Comparison of ENCODE assay signal across 11 cellular contexts in genomic region chr10:21406595-21407218, GRCh38.
DNase-seq lines count a peak whose midpoint lies in the region; ATAC-seq, FAIRE-seq and TF ChIP-seq lines count a peak whose summit lies in the region.
"Had no signal": no experiment of that assay in that cellular context is flagged by ENCODE, and none has a peak within 500 bp of the region (broad histone marks: within the 10 kb centered on the region; RNA-seq: fewer than 3 reads in every experiment).

No MANE protein-coding gene starts in this region.

- H3K9ac ChIP-seq in keratinocyte (ENCODE audit: control insufficient read depth, extremely low read depth, insufficient read depth, low read length), result no peak overlapping the region

- H3K4me1 Mint-ChIP-seq in activated CD8-positive, alpha-beta T cell treated with anti-CD3 and anti-CD28 coated beads for 36 hours (ENCODE audit: low read depth), result peaks cover 12% of the 10 kb centered on the region

- POLR2A ChIA-PET in activated CD8-positive, alpha-beta T cell treated with anti-CD3 and anti-CD28 coated beads for 36 hours (lab: Charles Lee), result no interaction called here

- H3K79me2 ChIP-seq in DOHH2 (ENCODE audit: control insufficient read depth, low read length) (no peaks in the 10 kb centered on the region), keratinocyte (ENCODE audit: control insufficient read depth, insufficient read depth, low read length) (no peaks in the 10 kb centered on the region)

- no peaks in the 10 kb centered on the region for H3K9me2 ChIP-seq in DOHH2 (replicated peaks; ENCODE audit: control insufficient read depth, low read length)

- H2AFZ ChIP-seq in keratinocyte (ENCODE audit: control insufficient read depth, low read length), result peak overlapping the region; percentile 94

- H3K27me3 ChIP-seq in DOHH2 (ENCODE audit: control insufficient read depth, low read length) (0 out of 2 replicates have a peak, but pooled peaks cover 4% of the 10 kb centered on the region), keratinocyte (ENCODE audit: control insufficient read depth, extremely low read depth, insufficient read depth, low read length) (no peaks in the 10 kb centered on the region)

- FAIRE-seq in keratinocyte (lab: Jason Lieb, UNC), result peak; percentile 32

- H4K20me1 ChIP-seq in DOHH2 (ENCODE audit: control insufficient read depth, insufficient read depth, low read depth, low read length), result no peaks in the 10 kb centered on the region
- no peaks in the 10 kb centered on the region for H4K20me1 ChIP-seq in keratinocyte (ENCODE audit: control insufficient read depth, extremely low read depth, insufficient read depth, low read length)

- H3K4me3 ChIP-seq in DOHH2 (ENCODE audit: low read length) (no peak overlapping the region), keratinocyte (ENCODE audit: control insufficient read depth in 2 of 3, extremely low read depth in 1 of 3, insufficient read depth in 2 of 3, low read depth in 1 of 3, low read length in 3 of 3) (no peak overlapping the region)

- TF ChIP-seq CTCF in DOHH2 (IDR thresholded peaks at IDR 0.05; ENCODE audit: low read depth, low read length, poor library complexity, severe bottlenecking) (no peak), keratinocyte (optimal IDR thresholded peaks at IDR 0.05 in 1 of 3, IDR thresholded peaks at IDR 0.05 in 1 of 3, conservative IDR thresholded peaks at IDR 0.05 in 1 of 3; ENCODE audit: extremely low read depth in 1 of 3, insufficient read depth in 2 of 3, low read length in 3 of 3) (no peak)
- no peak for TF ChIP-seq CTCF in activated CD8-positive, alpha-beta T cell treated with anti-CD3 and anti-CD28 coated beads for 36 hours (IDR thresholded peaks at IDR 0.05)

- CTCF ChIA-PET in activated CD8-positive, alpha-beta T cell treated with anti-CD3 and anti-CD28 coated beads for 36 hours (lab: Charles Lee), result no interaction called here

- H3K36me3 ChIP-seq in DOHH2 (ENCODE audit: control insufficient read depth, low read length) (no peaks in the 10 kb centered on the region), keratinocyte (ENCODE audit: control insufficient read depth in 2 of 2, extremely low read depth in 1 of 2, insufficient read depth in 2 of 2, low read length in 2 of 2) (no peaks in the 10 kb centered on the region)

- peak; percentile 13 for DNase-seq in activated CD8-positive, alpha-beta T cell treated with anti-CD3 and anti-CD28 coated beads for 36 hours
- DNase-seq in keratinocyte (ENCODE audit: low read depth, low spot score) (no peak), NCI-H510A treated with DMSO at 0.1 percent for 48 hours (lab: John Stamatoyannopoulos, UW) (no peak), SHP77 (lab: John Stamatoyannopoulos, UW) (no peak)
- DNase-seq: GDM1, NCI-H146 had no signal

- intact Hi-C loops in activated CD8-positive, alpha-beta T cell treated with anti-CD3 and anti-CD28 coated beads for 36 hours (cut with micrococcal nuclease), result no loop called here

- peak overlapping the region; percentile 47 for H3K27ac Mint-ChIP-seq in activated CD8-positive, alpha-beta T cell treated with anti-CD3 and anti-CD28 coated beads for 36 hours

- no peak overlapping the region for H3K4me3 Mint-ChIP-seq in activated CD8-positive, alpha-beta T cell treated with anti-CD3 and anti-CD28 coated beads for 36 hours
- H3K4me3 Mint-ChIP-seq: nephron had no signal

- peak; percentile 52 for ATAC-seq in HG03354 (IDR thresholded peaks at IDR 0.05; ENCODE audit: poor library complexity, severe bottlenecking, unreplicated experiment)
- ATAC-seq in activated CD8-positive, alpha-beta T cell treated with anti-CD3 and anti-CD28 coated beads for 36 hours, result peak; percentile 83
- ATAC-seq in HG03108 (IDR thresholded peaks at IDR 0.05; ENCODE audit: unreplicated experiment), result no peak
- no peak for ATAC-seq in HG02623 (IDR thresholded peaks at IDR 0.05; ENCODE audit: unreplicated experiment)

- no peaks in the 10 kb centered on the region for H3K9me3 ChIP-seq in DOHH2 (ENCODE audit: control insufficient read depth, insufficient read depth, low read length)
- no peaks in the 10 kb centered on the region for H3K9me3 ChIP-seq in keratinocyte (ENCODE audit: control insufficient read depth, low read depth, low read length)

- H3K36me3 Mint-ChIP-seq in activated CD8-positive, alpha-beta T cell treated with anti-CD3 and anti-CD28 coated beads for 36 hours (ENCODE audit: low read depth), result no peaks in the 10 kb centered on the region

- no peaks in the 10 kb centered on the region for H3F3A ChIP-seq in DOHH2 (ENCODE audit: control insufficient read depth, insufficient read depth)

- H3K4me2 ChIP-seq in DOHH2 (ENCODE audit: low read length) (peak overlapping the region; percentile 14; the same call in 1 of the 2 replicates), keratinocyte (ENCODE audit: control insufficient read depth, extremely low read depth, insufficient read depth, low read depth, low read length) (peak overlapping the region; percentile 64)

- no peaks in the 10 kb centered on the region for H3K9me1 ChIP-seq in keratinocyte (ENCODE audit: control insufficient read depth, extremely low read depth, insufficient read depth, low read length)

- H3K27me3 Mint-ChIP-seq in activated CD8-positive, alpha-beta T cell treated with anti-CD3 and anti-CD28 coated beads for 36 hours, result no peaks in the 10 kb centered on the region

- no peaks in the 10 kb centered on the region for H3K9me3 Mint-ChIP-seq in activated CD8-positive, alpha-beta T cell treated with anti-CD3 and anti-CD28 coated beads for 36 hours

- no peaks in the 10 kb centered on the region for H3K4me1 ChIP-seq in DOHH2 (ENCODE audit: control insufficient read depth, low read length)
- peaks cover 31% of the 10 kb centered on the region for H3K4me1 ChIP-seq in keratinocyte (ENCODE audit: control insufficient read depth, extremely low read depth, insufficient read depth, low read length)

- no peak overlapping the region for H3K27ac ChIP-seq in DOHH2 (ENCODE audit: low read depth, low read length)
- H3K27ac ChIP-seq in keratinocyte (ENCODE audit: control insufficient read depth, insufficient read depth, low read length), result peak overlapping the region; percentile 66

- dilution Hi-C loops in keratinocyte (cut with MboI; ENCODE audit: extremely low pct_ligation_motif_present, low sequenced_read_pairs), result no loop called here

Comparison
In these comparisons a context has a peak if more than half of its experiments do, and no peak if none do; other contexts are left out.
1. ATAC-seq: peak in HG03354 (single experiment) and activated CD8-positive, alpha-beta T cell treated with anti-CD3 and anti-CD28 coated beads for 36 hours (single experiment); none in HG03108 (single experiment) and HG02623 (single experiment).